15 cellular contexts compared by ENCODE assay signal in the genomic region with DNA sequence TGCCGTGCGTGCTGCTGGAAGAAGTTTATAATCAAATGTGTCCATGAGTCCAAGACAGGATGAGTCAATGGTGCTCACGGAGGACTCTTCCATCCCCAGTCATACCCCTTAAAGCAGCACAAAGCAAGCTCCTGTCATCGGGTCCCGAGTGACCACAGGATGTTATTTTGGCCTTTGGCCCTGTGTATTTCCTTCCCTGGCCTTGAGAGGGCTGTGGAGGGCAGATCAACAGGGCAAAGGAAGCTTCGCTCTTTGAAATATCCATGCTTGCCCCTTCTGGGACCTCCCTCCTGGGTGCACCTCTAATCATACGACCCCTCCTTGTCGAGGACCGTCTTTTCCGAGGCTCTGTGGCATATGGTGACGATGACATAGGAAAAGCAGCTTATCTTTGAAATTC.
DNase-seq lines count a peak whose midpoint lies in the region; ATAC-seq and TF ChIP-seq lines count a peak whose summit lies in the region.
"Had no signal": no experiment of that assay in that cellular context is flagged by ENCODE, and none has a peak within 500 bp of the region (broad histone marks: within the 10 kb centered on the region; RNA-seq: fewer than 3 reads in every experiment).

No MANE protein-coding gene starts in this region.

- ATAC-seq in WTC11 (peak; percentile 40), sciatic nerve (peak; percentile 10), HG03039 (IDR thresholded peaks at IDR 0.05; ENCODE audit: unreplicated experiment) (no peak)
- ATAC-seq: stimulated activated naive CD8-positive, alpha-beta T cell treated with anti-CD3 and anti-CD28 coated beads, Interleukin-15, amount 100 ng/mL, for 72 hours had no signal

- no peak overlapping the region for H3K27ac Mint-ChIP-seq in WTC11
- H3K27ac Mint-ChIP-seq: activated naive CD8-positive, alpha-beta T cell had no signal

- CTCF ChIA-PET in WTC11 (lab: Charles Lee) = interaction anchor here (0.8 to 2.6 kb wide), 16 partner anchors 16 to 616 kb away, joined by 3 to 20 read pairs (median 4); partner anchors contain the start of gene SLCO3A1
- CTCF ChIA-PET in GM10248 (lab: Yijun Ruan, JAX) = interaction anchor here (1.0 to 1.4 kb wide), 3 partner anchors 9 to 241 kb away, joined by 3 to 4 read pairs (median 3); no protein-coding TSS in a partner anchor

- intact Hi-C loops in sciatic nerve (cut with DNase I) = loop anchor here (10.0 kb wide), 1 partner anchor 92 kb away; the partner anchor contains the start of gene SLCO3A1

- no peaks in the 10 kb centered on the region for H3K27me3 Mint-ChIP-seq in WTC11 (ENCODE audit: low read depth)
- H3K27me3 Mint-ChIP-seq: activated naive CD8-positive, alpha-beta T cell had no signal

- peaks cover 21% of the 10 kb centered on the region for H3K4me1 ChIP-seq in iPS-15b (ENCODE audit: control insufficient read depth, insufficient read depth, low read length)
- H3K4me1 ChIP-seq: SJSA1 had no signal

- H3K4me3 ChIP-seq in H7 (ENCODE audit: insufficient read depth, low read depth, low read length) = no peak overlapping the region
- no peak overlapping the region for H3K4me3 ChIP-seq in iPS-15b (ENCODE audit: low read depth, low read length)
- H3K4me3 ChIP-seq: SJSA1 had no signal

- DNase-seq in H7 (peak; percentile 56), WTC11 (ENCODE audit: low spot score) (no peak), sciatic nerve (ENCODE audit: low spot score) (no peak), HuH-7.5 (ENCODE audit: low spot score) (no peak), NCI-H82 (lab: John Stamatoyannopoulos, UW) (no peak), GM10248 (ENCODE audit: extremely low spot score) (no peak)
- DNase-seq: activated CD4-positive, alpha-beta T cell treated with anti-CD3 and anti-CD28 coated beads, Interleukin-2, amount 50 U/mL, for 1 hour; effector memory CD4-positive, alpha-beta T cell; GOT3; stimulated activated CD4-positive, alpha-beta T cell treated with anti-CD3 and anti-CD28 coated beads, Interleukin-4, amount 100 ng/mL, for 1 hour; stimulated activated naive CD8-positive, alpha-beta T cell treated with anti-CD3 and anti-CD28 coated beads, Interleukin-15, amount 100 ng/mL, for 72 hours had no signal

- H3K4me1 Mint-ChIP-seq in WTC11 = peaks cover 62% of the 10 kb centered on the region

- H3K9me3 Mint-ChIP-seq in WTC11 = peaks cover 5% of the 10 kb centered on the region
- H3K9me3 Mint-ChIP-seq: stimulated activated naive CD8-positive, alpha-beta T cell treated with anti-CD3 and anti-CD28 coated beads, Interleukin-15, amount 100 ng/mL, for 72 hours had no signal

- 0 out of 2 replicates have a peak, but pooled peaks cover 4% of the 10 kb centered on the region for H3K36me3 Mint-ChIP-seq in WTC11

- TF ChIP-seq CTCF in WTC11 (IDR thresholded peaks at IDR 0.05) = no peak
- TF ChIP-seq CTCF in GM10248 (IDR thresholded peaks at IDR 0.05; ENCODE audit: control extremely low read depth, extremely low read depth, low read depth, missing control alignments) = no peak

- no peaks in the 10 kb centered on the region for H3K36me3 ChIP-seq in H7 (replicated peaks; ENCODE audit: control insufficient read depth, insufficient read depth, low read length)
- H3K36me3 ChIP-seq in iPS-15b (ENCODE audit: control insufficient read depth, insufficient read depth, low read length) = no peaks in the 10 kb centered on the region
- H3K36me3 ChIP-seq: SJSA1 had no signal

- peak overlapping the region; percentile 3 for H3K9ac ChIP-seq in iPS-15b (ENCODE audit: low read depth, low read length)

- no peak overlapping the region for H3K4me3 Mint-ChIP-seq in WTC11
- H3K4me3 Mint-ChIP-seq: activated naive CD8-positive, alpha-beta T cell; stimulated activated naive CD8-positive, alpha-beta T cell treated with anti-CD3 and anti-CD28 coated beads, Interleukin-15, amount 100 ng/mL, for 72 hours had no signal

- H3K9me3 ChIP-seq in iPS-15b (ENCODE audit: control insufficient read depth, insufficient read depth, low read length) = no peaks in the 10 kb centered on the region
- H3K9me3 ChIP-seq: SJSA1 had no signal

- H3K27me3 ChIP-seq in H7 (ENCODE audit: control insufficient read depth, insufficient read depth, low read length) (no peaks in the 10 kb centered on the region), iPS-15b (ENCODE audit: control insufficient read depth, insufficient read depth, low read length) (no peaks in the 10 kb centered on the region)
- H3K27me3 ChIP-seq: SJSA1 had no signal

- POLR2A ChIA-PET in WTC11 (lab: Charles Lee) = no interaction called here
- POLR2A ChIA-PET in GM10248 (lab: Yijun Ruan, JAX) = no interaction called here

TF ChIP-seq in WTC11, 78 proteins besides CTCF, POLR2A, EP300 and RAD21 (continues in another document):
- TF ChIP-seq RELA (CRISPR knock-in tag; IDR thresholded peaks at IDR 0.05; ENCODE audit: borderline replicate concordance) (no peak), CBFB (CRISPR knock-in tag; IDR thresholded peaks at IDR 0.05; ENCODE audit: low read depth) (no peak), ZNF423 (CRISPR knock-in tag; IDR thresholded peaks at IDR 0.05) (no peak), MXD4 (CRISPR knock-in tag; IDR thresholded peaks at IDR 0.05; ENCODE audit: borderline replicate concordance) (no peak), HMGXB4 (CRISPR knock-in tag; IDR thresholded peaks at IDR 0.05) (no peak), NR3C1 (CRISPR knock-in tag; conservative IDR thresholded peaks at IDR 0.05; ENCODE audit: low read depth) (no peak), AR (CRISPR knock-in tag; IDR thresholded peaks at IDR 0.05) (no peak), NR2C2 (CRISPR knock-in tag; IDR thresholded peaks at IDR 0.05) (no peak), TEAD4 (CRISPR knock-in tag; IDR thresholded peaks at IDR 0.05) (no peak), AFF4 (CRISPR knock-in tag; IDR thresholded peaks at IDR 0.05; ENCODE audit: borderline replicate concordance) (no peak)
